ENCODE assay signal across 11 cellular contexts in genomic region chr6:141326925-141327324, GRCh38.
DNase-seq lines count a peak whose midpoint lies in the region; ATAC-seq and TF ChIP-seq lines count a peak whose summit lies in the region.
"Had no signal": no experiment of that assay in that cellular context is flagged by ENCODE, and none has a peak within 500 bp of the region (broad histone marks: within the 10 kb centered on the region; RNA-seq: fewer than 3 reads in every experiment).

No MANE protein-coding gene starts in this region.

- TF ChIP-seq CTCF in HEK293 (tag by site-specific recombination; IDR thresholded peaks at IDR 0.05) (no peak), gastroesophageal sphincter (IDR thresholded peaks at IDR 0.05) (no peak)

- H3K36me3 ChIP-seq in ACC112 (ENCODE audit: insufficient read depth, low read length) = peaks cover 2% of the 10 kb centered on the region; the same call in 1 of the 2 replicates
- H3K36me3 ChIP-seq in HEK293 (ENCODE audit: control insufficient read depth in 2 of 2, insufficient read depth in 1 of 2, low read length in 2 of 2) = no peaks in the 10 kb centered on the region
- H3K36me3 ChIP-seq in gastroesophageal sphincter = no peaks in the 10 kb centered on the region
- H3K36me3 ChIP-seq: heart right ventricle had no signal

- H3K9me3 ChIP-seq in HEK293 (ENCODE audit: control insufficient read depth, insufficient read depth, low read depth, low read length) (no peaks in the 10 kb centered on the region), gastroesophageal sphincter (no peaks in the 10 kb centered on the region)

- peak; percentile 3 for DNase-seq in amniotic epithelial cell (ENCODE audit: low read depth)
- no peak for DNase-seq in HPDE6-E6E7 (ENCODE audit: extremely low spot score)
- DNase-seq in NCI-H1105 treated with DMSO at 0.1 percent for 48 hours (lab: John Stamatoyannopoulos, UW) = no peak
- DNase-seq: heart right ventricle, NCI-H1092 treated with DMSO at 0.1 percent for 48 hours, NCI-H526 had no signal

- no peaks in the 10 kb centered on the region for H3K27me3 ChIP-seq in ACC112 (ENCODE audit: insufficient read depth, low read length)
- no peaks in the 10 kb centered on the region for H3K27me3 ChIP-seq in gastroesophageal sphincter
- H3K27me3 ChIP-seq: heart right ventricle had no signal

- POLR2A ChIA-PET in HEK293 (lab: Yijun Ruan, JAX) = no interaction called here

- H3K4me3 ChIP-seq in ACC112 (ENCODE audit: low read depth, low read length) = peak overlapping the region; percentile 73
- H3K4me3 ChIP-seq in HEK293 (ENCODE audit: low read depth, low read length) = peak overlapping the region; percentile 11
- H3K4me3 ChIP-seq in gastroesophageal sphincter = peak overlapping the region; percentile 21 to 30

- TF ChIP-seq EP300 in gastroesophageal sphincter (IDR thresholded peaks at IDR 0.05) = no peak

- no peak for TF ChIP-seq POLR2A in gastroesophageal sphincter (IDR thresholded peaks at IDR 0.05)

- H3K4me1 ChIP-seq in ACC112 (ENCODE audit: control insufficient read depth, insufficient read depth, low read length, unreplicated experiment) (peaks cover 14% of the 10 kb centered on the region), HEK293 (ENCODE audit: control insufficient read depth, insufficient read depth, low read length) (no peaks in the 10 kb centered on the region), gastroesophageal sphincter (no peaks in the 10 kb centered on the region)

- no peak for ATAC-seq in gastroesophageal sphincter
- no peak for ATAC-seq in HG03354 (IDR thresholded peaks at IDR 0.05; ENCODE audit: poor library complexity, severe bottlenecking, unreplicated experiment)
- no peak for ATAC-seq in GM21528 (IDR thresholded peaks at IDR 0.05; ENCODE audit: low FRiP score, unreplicated experiment)

- CTCF ChIA-PET in HEK293 (lab: Yijun Ruan, JAX) = interaction anchor here (0.7 kb wide), 1 partner anchor 236 kb away, joined by 6 read pairs; no protein-coding TSS in a partner anchor

- no peaks in the 10 kb centered on the region for H3K79me2 ChIP-seq in ACC112 (ENCODE audit: control insufficient read depth, insufficient read depth, low read length, unreplicated experiment)

- H2AFZ ChIP-seq in ACC112 (ENCODE audit: low read length, unreplicated experiment) = peak overlapping the region; percentile 73

- H3K27ac ChIP-seq in ACC112 (ENCODE audit: low read depth, low read length) (peak overlapping the region; percentile 99), HEK293 (ENCODE audit: extremely low read depth, low read depth, low read length) (no peak overlapping the region), gastroesophageal sphincter (no peak overlapping the region)

TF ChIP-seq in HEK293, 187 proteins besides CTCF, POLR2A, EP300 and RAD21 (continues in another document):
- TF ChIP-seq, protein P1, sequence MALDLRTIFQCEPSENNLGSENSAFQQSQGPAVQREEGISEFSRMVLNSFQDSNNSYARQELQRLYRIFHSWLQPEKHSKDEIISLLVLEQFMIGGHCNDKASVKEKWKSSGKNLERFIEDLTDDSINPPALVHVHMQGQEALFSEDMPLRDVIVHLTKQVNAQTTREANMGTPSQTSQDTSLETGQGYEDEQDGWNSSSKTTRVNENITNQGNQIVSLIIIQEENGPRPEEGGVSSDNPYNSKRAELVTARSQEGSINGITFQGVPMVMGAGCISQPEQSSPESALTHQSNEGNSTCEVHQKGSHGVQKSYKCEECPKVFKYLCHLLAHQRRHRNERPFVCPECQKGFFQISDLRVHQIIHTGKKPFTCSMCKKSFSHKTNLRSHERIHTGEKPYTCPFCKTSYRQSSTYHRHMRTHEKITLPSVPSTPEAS (tag by site-specific recombination; IDR thresholded peaks at IDR 0.05) = peak; percentile 41
- TF ChIP-seq ZNF239 (tag by site-specific recombination; IDR thresholded peaks at IDR 0.05) (no peak), ZNF404 (tag by site-specific recombination; IDR thresholded peaks at IDR 0.05) (no peak), ZIC2 (tag by site-specific recombination; IDR thresholded peaks at IDR 0.05) (no peak), PRDM1 (tag by site-specific recombination; IDR thresholded peaks at IDR 0.05) (no peak), ZNF639 (tag by site-specific recombination; IDR thresholded peaks at IDR 0.05) (no peak), PRDM2 (tag by site-specific recombination; IDR thresholded peaks at IDR 0.05; ENCODE audit: borderline replicate concordance) (no peak)
- TF ChIP-seq, protein P2, sequence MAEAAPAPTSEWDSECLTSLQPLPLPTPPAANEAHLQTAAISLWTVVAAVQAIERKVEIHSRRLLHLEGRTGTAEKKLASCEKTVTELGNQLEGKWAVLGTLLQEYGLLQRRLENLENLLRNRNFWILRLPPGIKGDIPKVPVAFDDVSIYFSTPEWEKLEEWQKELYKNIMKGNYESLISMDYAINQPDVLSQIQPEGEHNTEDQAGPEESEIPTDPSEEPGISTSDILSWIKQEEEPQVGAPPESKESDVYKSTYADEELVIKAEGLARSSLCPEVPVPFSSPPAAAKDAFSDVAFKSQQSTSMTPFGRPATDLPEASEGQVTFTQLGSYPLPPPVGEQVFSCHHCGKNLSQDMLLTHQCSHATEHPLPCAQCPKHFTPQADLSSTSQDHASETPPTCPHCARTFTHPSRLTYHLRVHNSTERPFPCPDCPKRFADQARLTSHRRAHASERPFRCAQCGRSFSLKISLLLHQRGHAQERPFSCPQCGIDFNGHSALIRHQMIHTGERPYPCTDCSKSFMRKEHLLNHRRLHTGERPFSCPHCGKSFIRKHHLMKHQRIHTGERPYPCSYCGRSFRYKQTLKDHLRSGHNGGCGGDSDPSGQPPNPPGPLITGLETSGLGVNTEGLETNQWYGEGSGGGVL (tag by site-specific recombination; IDR thresholded peaks at IDR 0.05) = no peak
- TF ChIP-seq, protein P3, sequence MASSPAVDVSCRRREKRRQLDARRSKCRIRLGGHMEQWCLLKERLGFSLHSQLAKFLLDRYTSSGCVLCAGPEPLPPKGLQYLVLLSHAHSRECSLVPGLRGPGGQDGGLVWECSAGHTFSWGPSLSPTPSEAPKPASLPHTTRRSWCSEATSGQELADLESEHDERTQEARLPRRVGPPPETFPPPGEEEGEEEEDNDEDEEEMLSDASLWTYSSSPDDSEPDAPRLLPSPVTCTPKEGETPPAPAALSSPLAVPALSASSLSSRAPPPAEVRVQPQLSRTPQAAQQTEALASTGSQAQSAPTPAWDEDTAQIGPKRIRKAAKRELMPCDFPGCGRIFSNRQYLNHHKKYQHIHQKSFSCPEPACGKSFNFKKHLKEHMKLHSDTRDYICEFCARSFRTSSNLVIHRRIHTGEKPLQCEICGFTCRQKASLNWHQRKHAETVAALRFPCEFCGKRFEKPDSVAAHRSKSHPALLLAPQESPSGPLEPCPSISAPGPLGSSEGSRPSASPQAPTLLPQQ (tag by site-specific recombination; IDR thresholded peaks at IDR 0.05) = no peak

Comparison
In these comparisons a context has a peak if more than half of its experiments do, and no peak if none do; other contexts are left out.
1. H3K4me3 ChIP-seq: peak in every context shown above with its lines; median percentile 73 in ACC112; 26 in gastroesophageal sphincter; 11 in HEK293.